12 cellular contexts compared by ENCODE assay signal in genomic region chr11:63879598-63879997, GRCh38. TPM values are rescaled to one million over a fixed set of nuclear protein-coding genes. Genes with fewer than 3 reads are reported as not detected.
A peak's percentile ranks its signal among the peaks of the same experiment; 100 is the strongest.
DNase-seq lines count a peak whose midpoint lies in the region; ATAC-seq and TF ChIP-seq lines count a peak whose summit lies in the region.
"Had no signal": no experiment of that assay in that cellular context is flagged by ENCODE, and none has a peak within 500 bp of the region (broad histone marks: within the 10 kb centered on the region; RNA-seq: fewer than 3 reads in every experiment).

No MANE protein-coding gene starts in this region.

- H3K27me3 ChIP-seq in PC-9 (ENCODE audit: insufficient read depth, low read depth): no peaks in the 10 kb centered on the region
- H3K27me3 ChIP-seq: right atrium auricular region had no signal

- no peak for ATAC-seq in HG03521 (IDR thresholded peaks at IDR 0.05; ENCODE audit: unreplicated experiment)
- ATAC-seq in GM21381 (IDR thresholded peaks at IDR 0.05; ENCODE audit: unreplicated experiment): no peak
- no peak for ATAC-seq in HG02884 (IDR thresholded peaks at IDR 0.05; ENCODE audit: unreplicated experiment)
- ATAC-seq: CD8-positive, alpha-beta T cell had no signal

- peaks cover 45% of the 10 kb centered on the region; the same call in 1 of the 2 replicates for H4K20me1 ChIP-seq in PC-9 (ENCODE audit: insufficient read depth)

- peak overlapping the region; percentile 98 for H3K27ac Mint-ChIP-seq in nephron progenitor cell

- no peaks in the 10 kb centered on the region for H3K9me3 ChIP-seq in PC-9 (ENCODE audit: insufficient read depth, low read depth)
- H3K9me3 ChIP-seq: right atrium auricular region had no signal

- peak; percentile 21 for DNase-seq in CD1c-positive myeloid dendritic cell (ENCODE audit: extremely low spot score)
- DNase-seq in PC-9: peak in 1 of 2 experiments; percentile 57
- peak; percentile 7 for DNase-seq in epidermal melanocyte (ENCODE audit: insufficient read length, low spot score)
- no peak for DNase-seq in nephron progenitor cell
- DNase-seq in posterior vena cava (ENCODE audit: low spot score): no peak
- DNase-seq: activated CD4-positive, CD25-positive, alpha-beta regulatory T cell; CD8-positive, alpha-beta T cell; NCI-H146 had no signal

- no peaks in the 10 kb centered on the region; the same call in 1 of the 2 replicates for H3K36me3 ChIP-seq in PC-9 (ENCODE audit: low read depth)

- H3K4me1 ChIP-seq in PC-9 (replicated peaks; ENCODE audit: insufficient read depth): peaks cover 33% of the 10 kb centered on the region

- H3K9me3 Mint-ChIP-seq in nephron progenitor cell: no peaks in the 10 kb centered on the region
- H3K9me3 Mint-ChIP-seq: CD8-positive, alpha-beta T cell had no signal

- H3F3A ChIP-seq in PC-9 (ENCODE audit: insufficient read depth, low read depth): peaks cover 29% of the 10 kb centered on the region

- H2AFZ ChIP-seq in PC-9: no peak overlapping the region

- H3K27ac ChIP-seq in PC-9: peak overlapping the region; percentile 47
- H3K27ac ChIP-seq: right atrium auricular region had no signal

- H3K79me2 ChIP-seq in PC-9 (ENCODE audit: low read depth): peaks cover 97% of the 10 kb centered on the region

- H3K36me3 Mint-ChIP-seq in nephron progenitor cell (ENCODE audit: low read depth): peaks cover 11% of the 10 kb centered on the region

- H3K4me3 ChIP-seq in PC-9: peak overlapping the region; percentile 12; the same call in 1 of the 2 replicates
- H3K4me3 ChIP-seq: right atrium auricular region had no signal

- no peaks in the 10 kb centered on the region for H3K9me2 ChIP-seq in PC-9 (ENCODE audit: insufficient read depth)

- POLR2A ChIA-PET in PC-9 (lab: Charles Lee; ENCODE audit: unreplicated experiment): no interaction called here

- peak overlapping the region; percentile 50 for H3K4me3 Mint-ChIP-seq in nephron progenitor cell
- H3K4me3 Mint-ChIP-seq: CD8-positive, alpha-beta T cell had no signal

- intact Hi-C loops in PC-9 (cut with micrococcal nuclease; ENCODE audit: unreplicated experiment) (no loop called here), posterior vena cava (cut with DNase I) (no loop called here)

- peaks cover 74% of the 10 kb centered on the region for H3K4me1 Mint-ChIP-seq in nephron progenitor cell

- BruUV-seq in PC-9 (replicated peaks; lab: Mats Ljungman, UMichigan): no TSS peak

- no peaks in the 10 kb centered on the region for H3K27me3 Mint-ChIP-seq in nephron progenitor cell (ENCODE audit: low read depth, poor library complexity)

- CTCF ChIA-PET in PC-9 (lab: Charles Lee): no interaction called here

- TF ChIP-seq CTCF in PC-9 (conservative IDR thresholded peaks at IDR 0.05) (no peak), nephron progenitor cell (IDR thresholded peaks at IDR 0.05) (no peak)

- H3K4me2 ChIP-seq in PC-9: peak overlapping the region; percentile 67

RNA-seq across cellular contexts. Expression of gene RCOR2, which starts 37.4 kb away (rescaled TPM):
- total RNA-seq in PC-9 (2021) (3.4 and 5.2 TPM in 2 replicates), posterior vena cava (1 to 10 TPM in 1 of 2 donors, under 1 TPM in 1; 0.95 to 2.7 TPM)
- total RNA-seq: CD8-positive, alpha-beta T cell had no signal

RNA-seq across cellular contexts. Expression of gene MARK2, which starts 40.7 kb away (rescaled TPM):
- total RNA-seq in PC-9 (2021) (53.8 and 65.0 TPM in 2 replicates), posterior vena cava (10 to 100 TPM; 20.5 to 24.5 TPM)

RNA-seq across cellular contexts. Expression of gene NAA40, which starts 59.2 kb away (rescaled TPM):
- total RNA-seq in PC-9 (2021): 47.4 and 50.4 TPM in 2 replicates
- total RNA-seq in posterior vena cava: 10 to 100 TPM; 10.3 to 11.3 TPM

Comparison
In these comparisons a context has a peak if more than half of its experiments do, and no peak if none do; other contexts are left out.
1. DNase-seq: peak in CD1c-positive myeloid dendritic cell (single experiment) and epidermal melanocyte (single experiment); none in nephron progenitor cell (single experiment) and posterior vena cava (single experiment).